ENCODE assay signal across 29 cellular contexts in the genomic region with DNA sequence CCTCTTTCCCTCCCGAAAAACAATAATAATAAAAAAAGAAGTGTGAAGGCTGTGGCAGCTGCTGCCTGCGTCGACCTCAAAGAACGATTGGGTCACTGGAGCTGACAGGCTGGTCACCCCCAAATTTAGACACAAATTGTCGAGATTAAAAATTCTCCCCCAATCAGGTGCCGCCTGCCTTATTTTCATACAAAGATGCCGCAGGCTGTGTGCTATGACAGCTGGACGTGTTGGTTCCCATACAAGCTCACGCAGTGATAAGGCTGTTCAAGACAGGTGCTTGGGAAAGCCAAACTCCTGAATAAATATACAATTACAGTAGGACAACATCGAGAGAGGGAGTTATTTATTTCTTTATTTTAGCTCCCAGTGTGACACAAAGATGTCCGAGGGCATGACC.
"Had no signal": no experiment of that assay in that cellular context is flagged by ENCODE, and none has a peak within 500 bp of the region (broad histone marks: within the 10 kb centered on the region; RNA-seq: fewer than 3 reads in every experiment).

No MANE protein-coding gene starts in this region.

- H3K9me3 Mint-ChIP-seq: activated CD4-positive, alpha-beta T cell treated with anti-CD3 and anti-CD28 coated beads, Interleukin-2, amount 10 ng/mL, durations not matched to agents 24 days and 14 days; activated naive CD4-positive, alpha-beta T cell treated with anti-CD3 and anti-CD28 coated beads for 36 hours; activated T-helper 17 cell treated with anti-CD3 and anti-CD28 coated beads, Interleukin-2, amount 50 U/mL, for 72 hours; brain; dendritic cell treated with granulocyte-macrophage colony-stimulating factor and Interleukin-4, amounts not matched to agents 40 ng/mL and 50 ng/mL, for 4 days; WTC11 had no signal

- H3K27ac Mint-ChIP-seq: activated CD4-positive, alpha-beta T cell treated with anti-CD3 and anti-CD28 coated beads, Interleukin-2, amount 10 ng/mL, durations not matched to agents 24 days and 14 days; activated CD8-positive, alpha-beta memory T cell treated with anti-CD3 and anti-CD28 coated beads, Interleukin-2, amount 10 ng/mL, durations not matched to agents 7 days and 5 days; activated naive CD4-positive, alpha-beta T cell treated with anti-CD3 and anti-CD28 coated beads for 36 hours; activated naive CD8-positive, alpha-beta T cell; activated T-helper 17 cell treated with anti-CD3 and anti-CD28 coated beads, Interleukin-2, amount 50 U/mL, for 72 hours; dendritic cell treated with granulocyte-macrophage colony-stimulating factor and Interleukin-4, amounts not matched to agents 40 ng/mL and 50 ng/mL, for 4 days; T-helper 17 cell; WTC11 had no signal

- ATAC-seq: activated CD8-positive, alpha-beta memory T cell treated with anti-CD3 and anti-CD28 coated beads, Interleukin-2, amount 10 ng/mL, durations not matched to agents 7 days and 5 days; activated T-helper 17 cell treated with anti-CD3 and anti-CD28 coated beads, Interleukin-2, amount 50 U/mL, for 72 hours; K562; PC-3; T-helper 17 cell; WTC11 had no signal

- H3K27me3 Mint-ChIP-seq: activated naive CD8-positive, alpha-beta T cell; dendritic cell treated with granulocyte-macrophage colony-stimulating factor and Interleukin-4, amounts not matched to agents 40 ng/mL and 50 ng/mL, for 4 days; T-helper 17 cell had no signal

- FAIRE-seq: astrocyte, colon, K562, RCC 7860 had no signal

- H3K36me3 Mint-ChIP-seq: activated CD8-positive, alpha-beta memory T cell treated with anti-CD3 and anti-CD28 coated beads, Interleukin-2, amount 10 ng/mL, durations not matched to agents 7 days and 5 days; activated naive CD8-positive, alpha-beta T cell; brain; WTC11 had no signal

- H3K4me3 Mint-ChIP-seq: activated CD4-positive, alpha-beta T cell treated with anti-CD3 and anti-CD28 coated beads, Interleukin-2, amount 10 ng/mL, durations not matched to agents 24 days and 14 days; activated CD8-positive, alpha-beta memory T cell treated with anti-CD3 and anti-CD28 coated beads, Interleukin-2, amount 10 ng/mL, durations not matched to agents 7 days and 5 days; activated naive CD4-positive, alpha-beta T cell treated with anti-CD3 and anti-CD28 coated beads for 36 hours; activated naive CD8-positive, alpha-beta T cell; activated T-helper 17 cell treated with anti-CD3 and anti-CD28 coated beads, Interleukin-2, amount 50 U/mL, for 72 hours; brain; dendritic cell treated with granulocyte-macrophage colony-stimulating factor and Interleukin-4, amounts not matched to agents 40 ng/mL and 50 ng/mL, for 4 days; T-helper 17 cell; WTC11 had no signal

- DNase-seq: activated CD4-positive, alpha-beta T cell treated with anti-CD3 and anti-CD28 coated beads, Interleukin-2, amount 10 ng/mL, durations not matched to agents 24 days and 14 days; activated CD4-positive, alpha-beta T cell treated with anti-CD3 and anti-CD28 coated beads, Interleukin-2, amount 50 U/mL, for 48 hours; activated CD4-positive, CD25-positive, alpha-beta regulatory T cell treated with anti-CD3 and anti-CD28 coated beads, Interleukin-2, amount 50 U/mL, for 72 hours; activated CD8-positive, alpha-beta memory T cell treated with anti-CD3 and anti-CD28 coated beads, Interleukin-2, amount 10 ng/mL, durations not matched to agents 7 days and 5 days; activated gamma-delta T cell; activated naive CD4-positive, alpha-beta T cell treated with anti-CD3 and anti-CD28 coated beads for 36 hours; activated T-cell treated with anti-CD3 and anti-CD28 coated beads, Interleukin-2, amount 50 U/mL, for 48 hours; amygdala; cerebellar nuclear complex; Karpas-422; MM.1S; NCI-H1105 treated with DMSO at 0.1 percent for 48 hours; NCI-H1694 treated with DMSO at 0.1 percent for 48 hours; NCI-H2029 treated with DMSO at 0.1 percent for 48 hours; NCI-H2227 treated with DMSO at 0.1 percent for 48 hours; NCI-H510A; PC-3; SHP77 treated with DMSO at 0.1 percent for 48 hours; T-helper 17 cell; T-helper 9 cell had no signal

- H3K4me3 ChIP-seq: K562 had no signal
